Comparison of ENCODE assay signal across 17 cellular contexts in genomic region chr11:57308426-57309060, GRCh38. TPM values are rescaled to one million over a fixed set of nuclear protein-coding genes. Genes with fewer than 3 reads are reported as not detected.
DNase-seq lines count a peak whose midpoint lies in the region; FAIRE-seq and TF ChIP-seq lines count a peak whose summit lies in the region.
"Had no signal": no experiment of that assay in that cellular context is flagged by ENCODE, and none has a peak within 500 bp of the region (broad histone marks: within the 10 kb centered on the region; RNA-seq: fewer than 3 reads in every experiment).

No MANE protein-coding gene starts in this region.

- no peak overlapping the region for H3K23ac ChIP-seq in H1 (ENCODE audit: insufficient read length)

- H3F3A ChIP-seq in PC-9 (ENCODE audit: insufficient read depth, low read depth) = peaks cover 44% of the 10 kb centered on the region

- no peak overlapping the region for H2BK20ac ChIP-seq in H1 (ENCODE audit: low read length)

- H3K27ac ChIP-seq in PC-9 (peak overlapping the region; percentile 27), H1 (ENCODE audit: low read depth, low read length) (0 out of 2 replicates have a peak overlapping the region, but pooled peaks have one; percentile 12), thymus (ENCODE audit: low read depth) (peak overlapping the region; percentile 6), WERI-Rb-1 (no peak overlapping the region)
- H3K27ac ChIP-seq: parathyroid adenoma had no signal

- 93% methylated on average over 9 of the region's 10 CpGs; no CpG with 5 or more reads in 1 of the 2 experiments for WGBS in H1 (ENCODE audit: extremely low coverage in 1 of 2, insufficient coverage in 1 of 2, insufficient read length in 1 of 2, insufficient replicate concordance in 2 of 2, low coverage in 1 of 2, low lambda C conversion rate in 2 of 2, missing lambda C conversion rate in 1 of 2), 2 experiments
- 95% methylated on average over 10 of the region's 10 CpGs for WGBS in thymus

- no peak overlapping the region for H3K4ac ChIP-seq in H1 (replicated peaks; ENCODE audit: insufficient read length, low read depth, low read length)

- H3K27ac Mint-ChIP-seq in nephron = peak overlapping the region in 2 of 3 experiments; percentile 40 to 53
- H3K27ac Mint-ChIP-seq: activated naive CD4-positive, alpha-beta T cell treated with anti-CD3 and anti-CD28 coated beads, Interleukin-2, amount 10 ng/mL, durations not matched to agents 7 days and 5 days had no signal

- no peaks in the 10 kb centered on the region for H3K9me3 ChIP-seq in PC-9 (ENCODE audit: insufficient read depth, low read depth)
- H3K9me3 ChIP-seq in H1 (ENCODE audit: insufficient read depth in 2 of 2, low read depth in 1 of 2, low read length in 1 of 2) = no peaks in the 10 kb centered on the region
- no peaks in the 10 kb centered on the region for H3K9me3 ChIP-seq in thymus (ENCODE audit: control insufficient read depth)
- H3K9me3 ChIP-seq in WERI-Rb-1 (ENCODE audit: severe bottlenecking) = no peaks in the 10 kb centered on the region
- H3K9me3 ChIP-seq: testis had no signal

- H2BK5ac ChIP-seq in H1 (ENCODE audit: low read depth, low read length) = no peak overlapping the region

- H3K4me2 ChIP-seq in PC-9 (peak overlapping the region; percentile 60), H1 (ENCODE audit: insufficient read depth in 1 of 2, low read depth in 2 of 2, low read length in 2 of 2) (no peak overlapping the region)

- peaks cover 27% of the 10 kb centered on the region for H3K79me1 ChIP-seq in H1 (ENCODE audit: low read depth, low read length)

- H4K91ac ChIP-seq in H1 (replicated peaks; ENCODE audit: insufficient read length, low read length) = no peak overlapping the region

- H3K27me3 ChIP-seq in PC-9 (ENCODE audit: insufficient read depth, low read depth) = no peaks in the 10 kb centered on the region
- H3K27me3 ChIP-seq in H1 (replicated peaks in 1 of 4; ENCODE audit: control insufficient read depth in 3 of 4, extremely low read depth in 1 of 4, insufficient read depth in 3 of 4, low read length in 3 of 4) = no peaks in the 10 kb centered on the region
- no peaks in the 10 kb centered on the region for H3K27me3 ChIP-seq in thymus (ENCODE audit: control insufficient read depth, insufficient read depth)
- no peaks in the 10 kb centered on the region for H3K27me3 ChIP-seq in WERI-Rb-1 (ENCODE audit: insufficient read depth, low read depth, severe bottlenecking)
- H3K27me3 ChIP-seq: testis had no signal

- no peak for TF ChIP-seq POLR2A in H1 (IDR thresholded peaks at IDR 0.05; ENCODE audit: control extremely low read depth in 1 of 2, low read depth in 2 of 2, low read length in 2 of 2)

- H4K20me1 ChIP-seq in PC-9 (ENCODE audit: insufficient read depth) = peaks cover 58% of the 10 kb centered on the region
- H4K20me1 ChIP-seq in H1 (replicated peaks in 1 of 2; ENCODE audit: control insufficient read depth in 1 of 2, insufficient read depth in 2 of 2, low read length in 2 of 2) = peaks cover 9 to 11% of the 10 kb centered on the region in 2 experiments

- CTCF ChIA-PET in PC-9 (lab: Charles Lee) = no interaction called here
- CTCF ChIA-PET in H1 (lab: Charles Lee; ENCODE audit: partially characterized antibody) = interaction anchor here (0.9 to 3.0 kb wide), 3 partner anchors 13 to 1198 kb away, joined by 3 to 15 read pairs (median 3); no protein-coding TSS in a partner anchor

- DNase-seq in PC-9 = no peak
- DNase-seq in H1 (ENCODE audit: low read depth in 1 of 2, low spot score in 2 of 2) = no peak
- DNase-seq in NCI-H345 treated with DMSO at 0.1 percent for 48 hours (lab: John Stamatoyannopoulos, UW; ENCODE audit: unreplicated experiment) = no peak
- no peak for DNase-seq in central memory CD4-positive, alpha-beta T cell
- DNase-seq in WERI-Rb-1 = no peak
- no peak for DNase-seq in NCI-H1694 (lab: John Stamatoyannopoulos, UW)
- DNase-seq: activated CD8-positive, alpha-beta memory T cell treated with anti-CD3 and anti-CD28 coated beads, Interleukin-2, amount 50 U/mL, for 4 hours; activated naive CD4-positive, alpha-beta T cell treated with anti-CD3 and anti-CD28 coated beads, Interleukin-2, amount 10 ng/mL, durations not matched to agents 7 days and 5 days; NCI-H187 treated with DMSO at 0.1 percent for 48 hours; T-helper 2 cell; testis had no signal

- peak overlapping the region in 1 of 3 experiments; percentile 15 for H3K4me3 Mint-ChIP-seq in nephron
- H3K4me3 Mint-ChIP-seq: activated naive CD4-positive, alpha-beta T cell treated with anti-CD3 and anti-CD28 coated beads, Interleukin-2, amount 10 ng/mL, durations not matched to agents 7 days and 5 days had no signal

- no peak for TF ChIP-seq EP300 in H1 (IDR thresholded peaks at IDR 0.05; ENCODE audit: borderline replicate concordance in 1 of 2, low read depth in 2 of 2, low read length in 2 of 2)

- H3K9me3 Mint-ChIP-seq in nephron = no peaks in the 10 kb centered on the region
- H3K9me3 Mint-ChIP-seq: activated naive CD4-positive, alpha-beta T cell treated with anti-CD3 and anti-CD28 coated beads, Interleukin-2, amount 10 ng/mL, durations not matched to agents 7 days and 5 days had no signal

- FAIRE-seq in H1 (lab: Jason Lieb, UNC) = no peak
- FAIRE-seq: islet of Langerhans had no signal

- no peak overlapping the region for H3K18ac ChIP-seq in H1 (ENCODE audit: extremely low read depth, low read length)

- H3K4me3 ChIP-seq in PC-9 (no peak overlapping the region; the same call in 1 of the 2 replicates), H1 (ENCODE audit: extremely low read depth in 1 of 4, insufficient read depth in 2 of 4, low read depth in 3 of 4, low read length in 4 of 4) (no peak overlapping the region), thymus (ENCODE audit: low read length) (no peak overlapping the region), WERI-Rb-1 (ENCODE audit: low read depth, low read length) (no peak overlapping the region)
- H3K4me3 ChIP-seq: testis had no signal

- intact Hi-C loops in PC-9 (cut with micrococcal nuclease; ENCODE audit: unreplicated experiment) = no loop called here

- peaks cover 4% of the 10 kb centered on the region; the same call in 1 of the 2 replicates for H3K23me2 ChIP-seq in H1 (ENCODE audit: low read depth, low read length)

- H3K36me3 Mint-ChIP-seq in nephron (ENCODE audit: low read depth) = peaks cover 46% of the 10 kb centered on the region

- no peak overlapping the region for H2AFZ ChIP-seq in PC-9
- no peak overlapping the region for H2AFZ ChIP-seq in H1 (ENCODE audit: low read length)
- H2AFZ ChIP-seq: parathyroid adenoma had no signal

- H3K9me2 ChIP-seq in PC-9 (ENCODE audit: insufficient read depth) = no peaks in the 10 kb centered on the region

- BruUV-seq in PC-9 (replicated peaks; lab: Mats Ljungman, UMichigan) = no TSS peak

- no peak overlapping the region for H2BK120ac ChIP-seq in H1 (replicated peaks; ENCODE audit: low read depth, low read length)

- H3K14ac ChIP-seq in H1 (ENCODE audit: insufficient read length) = no peak overlapping the region

- H3K27me3 Mint-ChIP-seq in nephron (ENCODE audit: low read depth) = no peaks in the 10 kb centered on the region
- H3K27me3 Mint-ChIP-seq: activated naive CD4-positive, alpha-beta T cell treated with anti-CD3 and anti-CD28 coated beads, Interleukin-2, amount 10 ng/mL, durations not matched to agents 7 days and 5 days had no signal

- H3K36me3 ChIP-seq in PC-9 (ENCODE audit: low read depth) (peaks cover 23% of the 10 kb centered on the region), H1 (ENCODE audit: control insufficient read depth in 2 of 4, insufficient read depth in 4 of 4, low read length in 3 of 4) (peaks cover 9 to 53% (median 28%) of the 10 kb centered on the region in 4 experiments), thymus (ENCODE audit: control insufficient read depth, insufficient read depth) (peaks cover 5% of the 10 kb centered on the region), WERI-Rb-1 (peaks cover 18% of the 10 kb centered on the region)

- no peak overlapping the region for H3K56ac ChIP-seq in H1 (replicated peaks; ENCODE audit: insufficient read length, low read depth, low read length)

- H2AK5ac ChIP-seq in H1 (ENCODE audit: low read depth, low read length) = no peak overlapping the region

- no peak for TF ChIP-seq RAD21 in H1 (IDR thresholded peaks at IDR 0.05 in 1 of 2, conservative IDR thresholded peaks at IDR 0.05 in 1 of 2; ENCODE audit: low read depth in 2 of 2, low read length in 2 of 2)

- peak overlapping the region; percentile 61; the same call in 1 of the 2 replicates for H2BK15ac ChIP-seq in H1 (ENCODE audit: low read length)

- H4K8ac ChIP-seq in H1 (ENCODE audit: extremely low read depth, insufficient read depth, low read length) = no peak overlapping the region

- H3K4me1 Mint-ChIP-seq in nephron = peaks cover 71% of the 10 kb centered on the region

- H3K79me2 ChIP-seq in PC-9 (ENCODE audit: low read depth) (peaks cover 55% of the 10 kb centered on the region), H1 (ENCODE audit: control insufficient read depth in 1 of 2, insufficient read depth in 2 of 2, low read length in 2 of 2) (peaks cover 0 to 58% of the 10 kb centered on the region in 2 experiments; a peak in 2 of 4 replicates)

- H3K4me1 ChIP-seq in PC-9 (replicated peaks; ENCODE audit: insufficient read depth) (peaks cover 54% of the 10 kb centered on the region), H1 (replicated peaks in 1 of 4; ENCODE audit: control insufficient read depth in 3 of 4, insufficient read depth in 4 of 4, low read length in 3 of 4) (peaks cover 10 to 20% (median 14%) of the 10 kb centered on the region in 4 experiments), thymus (ENCODE audit: control insufficient read depth, insufficient read depth, low read length) (peaks cover 7% of the 10 kb centered on the region)

- POLR2A ChIA-PET in PC-9 (lab: Charles Lee; ENCODE audit: unreplicated experiment) = no interaction called here
- POLR2A ChIA-PET in H1 (lab: Charles Lee; ENCODE audit: partially characterized antibody) = interaction anchor here (1.4 to 45.7 kb wide), 5 partner anchors 1 to 56 kb away, joined by 3 to 1279 read pairs (median 6); partner anchors contain the start of genes P2RX3, SSRP1 and TNKS1BP1

- no peak for TF ChIP-seq CTCF in PC-9 (conservative IDR thresholded peaks at IDR 0.05)
- TF ChIP-seq CTCF in H1 (IDR thresholded peaks at IDR 0.05; ENCODE audit: control extremely low read depth in 1 of 3, insufficient read depth in 1 of 3, low read depth in 1 of 3, low read length in 3 of 3) = no peak
- no peak for TF ChIP-seq CTCF in nephron (IDR thresholded peaks at IDR 0.05; ENCODE audit: unreplicated experiment in 3 of 3)
- TF ChIP-seq CTCF in WERI-Rb-1 (IDR thresholded peaks at IDR 0.05; ENCODE audit: low read depth, low read length) = no peak

- H3K9ac ChIP-seq in H1 (replicated peaks in 1 of 4; ENCODE audit: extremely low read depth in 1 of 4, low read depth in 3 of 4, low read length in 3 of 4) = no peak overlapping the region
- H3K9ac ChIP-seq: parathyroid adenoma had no signal

- H2BK12ac ChIP-seq in H1 (ENCODE audit: low read depth, low read length) = no peak overlapping the region

- no peak overlapping the region for H4K5ac ChIP-seq in H1 (ENCODE audit: insufficient read length, low read depth, low read length)

RNA-seq across cellular contexts. Expression of gene TNKS1BP1, which starts 16.2 kb away (rescaled TPM):
- total RNA-seq in PC-9 (2021) = 181 and 218 TPM in 2 replicates
- 122 TPM in 2 replicates for total RNA-seq in H1 (2021; fragmentation: NEBNext Ultra II Directional; extraction: Animal tissue kit (Norgen Biotek cat#: 25700))
- polyA plus RNA-seq in H1 (2011; rRNA removed) (50.0 and 72.3 TPM in 2 replicates), thymus (237 TPM)
- 35.2 TPM for polyA plus RNA-seq in H1 (2011; cell fraction: cytosol; rRNA removed)
- polyA plus RNA-seq in H1 (2011; cell fraction: nucleus; rRNA removed) = 113 TPM
- polyA plus RNA-seq in H1 (2012, experiment 1 of 2) = 95.5 to 126 TPM (median 111 TPM) in 4 replicates
- polyA plus RNA-seq in H1 (2012, experiment 2 of 2) = 120 TPM
- 157 TPM for polyA plus RNA-seq in H1 (2013, experiment 1 of 2)
- polyA plus RNA-seq in H1 (2013, experiment 2 of 2) = 155 TPM
- 48.2 and 84.0 TPM in 2 replicates for polyA minus RNA-seq in H1 (2011; rRNA and poly(A)+ RNA removed)
- polyA minus RNA-seq in H1 (2011; cell fraction: cytosol; rRNA and poly(A)+ RNA removed) = 38.4 TPM
- 45.4 TPM for polyA minus RNA-seq in H1 (2011; cell fraction: nucleus; rRNA and poly(A)+ RNA removed)

RNA-seq across cellular contexts. Expression of gene SSRP1, which starts 27.1 kb away (rescaled TPM):
- 286 and 290 TPM in 2 replicates for total RNA-seq in PC-9 (2021)
- total RNA-seq in H1 (2021; fragmentation: NEBNext Ultra II Directional; extraction: Animal tissue kit (Norgen Biotek cat#: 25700)) = 259 and 261 TPM in 2 replicates
- 281 and 364 TPM in 2 replicates for polyA plus RNA-seq in H1 (2011; rRNA removed)
- 259 TPM for polyA plus RNA-seq in H1 (2011; cell fraction: cytosol; rRNA removed)
- 297 TPM for polyA plus RNA-seq in H1 (2011; cell fraction: nucleus; rRNA removed)
- 235 to 263 TPM (median 247 TPM) in 4 replicates for polyA plus RNA-seq in H1 (2012, experiment 1 of 2)
- 71.5 TPM for polyA plus RNA-seq in H1 (2012, experiment 2 of 2)
- polyA plus RNA-seq in H1 (2013, experiment 1 of 2) = 195 TPM
- polyA plus RNA-seq in H1 (2013, experiment 2 of 2) = 189 TPM
- polyA minus RNA-seq in H1 (2011; rRNA and poly(A)+ RNA removed) = 260 and 261 TPM in 2 replicates
- polyA minus RNA-seq in H1 (2011; cell fraction: cytosol; rRNA and poly(A)+ RNA removed) = 101 TPM
- 72.8 TPM for polyA minus RNA-seq in H1 (2011; cell fraction: nucleus; rRNA and poly(A)+ RNA removed)
- polyA plus RNA-seq in thymus = 48.8 TPM

RNA-seq across cellular contexts. Expression of gene P2RX3, which starts 29.6 kb away (rescaled TPM):
- total RNA-seq in PC-9 (2021) = not detected in 2 replicates
- 0.29 and 0.47 TPM in 2 replicates for total RNA-seq in H1 (2021; fragmentation: NEBNext Ultra II Directional; extraction: Animal tissue kit (Norgen Biotek cat#: 25700))
- polyA plus RNA-seq in H1 (2011; rRNA removed) (0.45 and 1.1 TPM in 2 replicates), thymus (0.02 TPM)
- 0.83 TPM for polyA plus RNA-seq in H1 (2011; cell fraction: cytosol; rRNA removed)
- polyA plus RNA-seq in H1 (2011; cell fraction: nucleus; rRNA removed) = 1.2 TPM
- polyA plus RNA-seq in H1 (2012, experiment 1 of 2) = 0.21 to 0.52 TPM (median 0.31 TPM) in 4 replicates
- polyA plus RNA-seq in H1 (2012, experiment 2 of 2) = 0.76 TPM
- 0.16 TPM for polyA plus RNA-seq in H1 (2013, experiment 1 of 2)
- 0.15 TPM for polyA plus RNA-seq in H1 (2013, experiment 2 of 2)
- polyA minus RNA-seq in H1 (2011; rRNA and poly(A)+ RNA removed) = 0.49 and 0.54 TPM in 2 replicates
- 1.4 TPM for polyA minus RNA-seq in H1 (2011; cell fraction: cytosol; rRNA and poly(A)+ RNA removed)
- polyA minus RNA-seq in H1 (2011; cell fraction: nucleus; rRNA and poly(A)+ RNA removed) = 1.5 TPM
- total RNA-seq: glomerular endothelial cell, mononuclear cell had no signal
